ENCODE assay signal across 1 cellular context in the genomic region with DNA sequence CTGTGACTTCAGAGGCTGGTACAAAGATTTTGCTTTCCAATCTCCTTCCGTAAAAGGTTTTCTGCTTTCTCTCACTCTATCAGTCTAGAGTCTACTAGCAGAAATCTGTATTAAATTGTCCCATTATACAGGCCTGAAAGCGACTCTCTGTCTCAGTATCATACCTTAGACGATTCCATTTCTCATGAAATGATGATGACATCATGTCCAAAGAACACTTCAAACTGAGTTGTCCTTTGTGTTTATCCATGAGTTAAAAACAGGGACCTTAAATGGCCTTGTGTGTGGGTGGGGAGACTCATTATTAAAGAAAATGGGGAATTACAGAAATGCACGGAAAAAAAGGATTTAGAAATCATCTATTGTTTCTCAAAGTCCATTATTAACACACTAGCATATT.
A peak's percentile ranks its signal among the peaks of the same experiment; 100 is the strongest.
TF ChIP-seq lines count a peak whose summit lies in the region.

No MANE protein-coding gene starts in this region.

TF ChIP-seq in HepG2, 621 proteins besides CTCF, POLR2A, EP300 and RAD21 (continued from another document):
- TF ChIP-seq, protein P1, sequence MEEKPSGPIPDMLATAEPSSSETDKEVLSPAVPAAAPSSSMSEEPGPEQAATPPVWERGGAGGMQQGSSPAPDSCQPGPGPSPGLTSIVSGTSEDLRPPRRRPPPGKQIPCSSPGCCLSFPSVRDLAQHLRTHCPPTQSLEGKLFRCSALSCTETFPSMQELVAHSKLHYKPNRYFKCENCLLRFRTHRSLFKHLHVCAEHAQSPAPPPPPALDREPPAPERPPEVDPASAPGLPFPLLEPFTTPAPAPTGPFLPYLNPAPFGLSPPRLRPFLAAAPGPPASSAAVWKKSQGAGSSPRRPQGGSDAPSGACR (CRISPR knock-in tag; IDR thresholded peaks at IDR 0.05): no peak
- TF ChIP-seq ZNF317 (CRISPR knock-in tag; IDR thresholded peaks at IDR 0.05) (0 out of 2 replicates have a peak, but pooled peaks have one; percentile 69), SAP130 (CRISPR knock-in tag; IDR thresholded peaks at IDR 0.05; ENCODE audit: low read depth) (peak; percentile 26; the same call in 1 of the 2 replicates), SOX6 (IDR thresholded peaks at IDR 0.05) (no peak), SOX6 (CRISPR knock-in tag; IDR thresholded peaks at IDR 0.05) (peak; percentile 24; the same call in 1 of the 2 replicates), SOX13 (IDR thresholded peaks at IDR 0.05) (no peak), SOX13 (CRISPR knock-in tag; conservative IDR thresholded peaks at IDR 0.05 in 1 of 2, IDR thresholded peaks at IDR 0.05 in 1 of 2) (peak in 1 of 2 experiments; percentile 35; a peak in 1 of 4 replicates), CREM (IDR thresholded peaks at IDR 0.05) (peak; percentile 22; the same call in 1 of the 2 replicates), CREM (CRISPR knock-in tag; IDR thresholded peaks at IDR 0.05) (no peak), RXRB (CRISPR knock-in tag; IDR thresholded peaks at IDR 0.05; ENCODE audit: borderline replicate concordance) (peak; percentile 72), ZKSCAN5 (CRISPR knock-in tag; IDR thresholded peaks at IDR 0.05) (no peak), ZNF629 (CRISPR knock-in tag; conservative IDR thresholded peaks at IDR 0.05) (peak; percentile 80)
- TF ChIP-seq, protein P2, sequence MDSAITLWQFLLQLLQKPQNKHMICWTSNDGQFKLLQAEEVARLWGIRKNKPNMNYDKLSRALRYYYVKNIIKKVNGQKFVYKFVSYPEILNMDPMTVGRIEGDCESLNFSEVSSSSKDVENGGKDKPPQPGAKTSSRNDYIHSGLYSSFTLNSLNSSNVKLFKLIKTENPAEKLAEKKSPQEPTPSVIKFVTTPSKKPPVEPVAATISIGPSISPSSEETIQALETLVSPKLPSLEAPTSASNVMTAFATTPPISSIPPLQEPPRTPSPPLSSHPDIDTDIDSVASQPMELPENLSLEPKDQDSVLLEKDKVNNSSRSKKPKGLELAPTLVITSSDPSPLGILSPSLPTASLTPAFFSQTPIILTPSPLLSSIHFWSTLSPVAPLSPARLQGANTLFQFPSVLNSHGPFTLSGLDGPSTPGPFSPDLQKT (CRISPR knock-in tag; IDR thresholded peaks at IDR 0.05; ENCODE audit: borderline replicate concordance): no peak
- TF ChIP-seq, protein P3, sequence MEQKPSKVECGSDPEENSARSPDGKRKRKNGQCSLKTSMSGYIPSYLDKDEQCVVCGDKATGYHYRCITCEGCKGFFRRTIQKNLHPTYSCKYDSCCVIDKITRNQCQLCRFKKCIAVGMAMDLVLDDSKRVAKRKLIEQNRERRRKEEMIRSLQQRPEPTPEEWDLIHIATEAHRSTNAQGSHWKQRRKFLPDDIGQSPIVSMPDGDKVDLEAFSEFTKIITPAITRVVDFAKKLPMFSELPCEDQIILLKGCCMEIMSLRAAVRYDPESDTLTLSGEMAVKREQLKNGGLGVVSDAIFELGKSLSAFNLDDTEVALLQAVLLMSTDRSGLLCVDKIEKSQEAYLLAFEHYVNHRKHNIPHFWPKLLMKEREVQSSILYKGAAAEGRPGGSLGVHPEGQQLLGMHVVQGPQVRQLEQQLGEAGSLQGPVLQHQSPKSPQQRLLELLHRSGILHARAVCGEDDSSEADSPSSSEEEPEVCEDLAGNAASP (CRISPR knock-in tag; IDR thresholded peaks at IDR 0.05; ENCODE audit: borderline replicate concordance): peak; percentile 92; the same call in 1 of the 2 replicates
